ENCODE assay signal across 12 cellular contexts in genomic region chr5:168135897-168136296, GRCh38.
DNase-seq lines count a peak whose midpoint lies in the region; ATAC-seq lines count a peak whose summit lies in the region.
"Had no signal": no experiment of that assay in that cellular context is flagged by ENCODE, and none has a peak within 500 bp of the region (broad histone marks: within the 10 kb centered on the region; RNA-seq: fewer than 3 reads in every experiment).

No MANE protein-coding gene starts in this region.

- peak; percentile 97 for ATAC-seq in GM18498 (IDR thresholded peaks at IDR 0.05; ENCODE audit: unreplicated experiment)
- ATAC-seq in GM19438 (IDR thresholded peaks at IDR 0.05; ENCODE audit: low read depth, unreplicated experiment): peak; percentile 95
- peak; percentile 96 for ATAC-seq in HG02840 (IDR thresholded peaks at IDR 0.05; ENCODE audit: low FRiP score, unreplicated experiment)
- peak; percentile 93 for ATAC-seq in HG03469 (IDR thresholded peaks at IDR 0.05; ENCODE audit: unreplicated experiment)
- no peak for ATAC-seq in stimulated activated naive CD8-positive, alpha-beta T cell treated with anti-CD3 and anti-CD28 coated beads, Interleukin-15, amount 100 ng/mL, for 72 hours

- H3K27ac Mint-ChIP-seq in stimulated activated naive CD8-positive, alpha-beta T cell treated with anti-CD3 and anti-CD28 coated beads, Interleukin-15, amount 100 ng/mL, for 72 hours: no peak overlapping the region

- peaks cover 17% of the 10 kb centered on the region for H3K27me3 Mint-ChIP-seq in stimulated activated naive CD8-positive, alpha-beta T cell treated with anti-CD3 and anti-CD28 coated beads, Interleukin-15, amount 100 ng/mL, for 72 hours

- in situ Hi-C loops in HAP-1 (cut with MboI; ENCODE audit: low sequenced_read_pairs): no loop called here

- no peaks in the 10 kb centered on the region for H3K36me3 ChIP-seq in HAP-1 (replicated peaks)

- peaks cover 9% of the 10 kb centered on the region for H3K4me1 ChIP-seq in HAP-1

- no peaks in the 10 kb centered on the region for H3K27me3 ChIP-seq in HAP-1 (ENCODE audit: low read depth)

- H3K9me3 ChIP-seq in HAP-1: no peaks in the 10 kb centered on the region

- H3K4me1 Mint-ChIP-seq in stimulated activated naive CD8-positive, alpha-beta T cell treated with anti-CD3 and anti-CD28 coated beads, Interleukin-15, amount 100 ng/mL, for 72 hours: no peaks in the 10 kb centered on the region

- no peaks in the 10 kb centered on the region for H3K9me3 Mint-ChIP-seq in stimulated activated naive CD8-positive, alpha-beta T cell treated with anti-CD3 and anti-CD28 coated beads, Interleukin-15, amount 100 ng/mL, for 72 hours
- H3K9me3 Mint-ChIP-seq: central memory CD8-positive, alpha-beta T cell had no signal

- DNase-seq in stimulated activated naive CD8-positive, alpha-beta T cell treated with anti-CD3 and anti-CD28 coated beads, Interleukin-15, amount 100 ng/mL, for 72 hours: no peak
- DNase-seq in HAP-1 (ENCODE audit: low spot score in 2 of 2) (no peak), NCI-H2196 (lab: John Stamatoyannopoulos, UW; ENCODE audit: unreplicated experiment) (no peak)
- no peak for DNase-seq in stimulated activated CD4-positive, alpha-beta T cell treated with anti-CD3 and anti-CD28 coated beads, Interleukin-1b, Interleukin-23, amount 100 ng/mL, for 48 hours
- DNase-seq: activated T-cell treated with anti-CD3 and anti-CD28 coated beads, Interleukin-2, amount 50 U/mL, for 1 hour; NCI-H1694 had no signal

- no peak overlapping the region for H3K4me3 Mint-ChIP-seq in stimulated activated naive CD8-positive, alpha-beta T cell treated with anti-CD3 and anti-CD28 coated beads, Interleukin-15, amount 100 ng/mL, for 72 hours
- H3K4me3 Mint-ChIP-seq: central memory CD8-positive, alpha-beta T cell had no signal

- no peak overlapping the region for H3K4me3 ChIP-seq in HAP-1
- H3K4me3 ChIP-seq: PC-9 had no signal
